ENCODE assay signal across 18 cellular contexts in the genomic region with DNA sequence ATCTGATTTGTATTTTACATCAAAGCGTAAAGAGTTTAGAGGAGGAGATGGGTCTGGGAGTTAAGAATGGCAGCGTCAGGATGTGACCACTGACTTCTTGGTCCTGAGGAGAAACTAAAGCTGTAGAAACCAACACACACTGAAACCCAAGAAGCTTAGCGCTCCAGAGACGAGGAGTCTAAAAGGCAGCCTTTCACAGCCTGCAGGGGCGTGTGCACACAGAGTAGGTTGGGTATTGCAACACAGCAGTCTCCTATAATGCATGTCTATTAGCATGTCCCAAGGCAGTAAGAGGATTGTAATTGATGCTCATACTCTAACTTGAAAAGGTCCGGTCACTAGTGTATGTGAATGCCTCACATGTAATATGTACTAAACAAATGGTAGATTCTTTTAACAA. TPM values are rescaled to one million over a fixed set of nuclear protein-coding genes. Genes with fewer than 3 reads are reported as not detected.
"Had no signal": no experiment of that assay in that cellular context is flagged by ENCODE, and none has a peak within 500 bp of the region (broad histone marks: within the 10 kb centered on the region; RNA-seq: fewer than 3 reads in every experiment).

No MANE protein-coding gene starts in this region.

- H3K9me3 Mint-ChIP-seq: central memory CD8-positive, alpha-beta T cell; T-helper 2 cell treated with Interferon-gamma antibody and Interleukin-4, amounts not matched to agents 5 μg/mL and 100 μg/mL, for 36 hours had no signal

- H3K9me3 ChIP-seq: esophagus squamous epithelium, stomach, testis had no signal

- H3K4me1 ChIP-seq: testis had no signal

- H3K4me3 Mint-ChIP-seq: activated CD4-positive, alpha-beta T cell treated with anti-CD3 and anti-CD28 coated beads, Interleukin-2, amount 10 ng/mL, durations not matched to agents 7 days and 5 days; activated naive CD8-positive, alpha-beta T cell treated with anti-CD3 and anti-CD28 coated beads for 36 hours; brain; central memory CD8-positive, alpha-beta T cell; nephron; T-helper 2 cell treated with Interferon-gamma antibody and Interleukin-4, amounts not matched to agents 5 μg/mL and 100 μg/mL, for 36 hours had no signal

- DNase-seq: activated CD4-positive, alpha-beta T cell treated with anti-CD3 and anti-CD28 coated beads, Interleukin-2, amount 10 ng/mL, durations not matched to agents 7 days and 5 days; activated CD8-positive, alpha-beta memory T cell treated with anti-CD3 and anti-CD28 coated beads, Interleukin-2, amount 50 U/mL, for 48 hours; activated naive CD8-positive, alpha-beta T cell treated with anti-CD3 and anti-CD28 coated beads for 36 hours; cortex of kidney; effector CD4-positive, alpha-beta T cell; esophagus squamous epithelium; foreskin fibroblast; kidney glomerular epithelial cell; mesendoderm; stimulated activated CD4-positive, alpha-beta T cell treated with anti-CD3 and anti-CD28 coated beads, Interleukin-1b, Interleukin-23, amount 100 ng/mL, for 48 hours; stomach; testis had no signal

- H3K4me3 ChIP-seq: esophagus squamous epithelium, stomach, testis had no signal

- H3K27me3 ChIP-seq: esophagus squamous epithelium, stomach, testis had no signal

- H3K27ac Mint-ChIP-seq: activated CD4-positive, alpha-beta T cell treated with anti-CD3 and anti-CD28 coated beads, Interleukin-2, amount 10 ng/mL, durations not matched to agents 7 days and 5 days; activated naive CD8-positive, alpha-beta T cell treated with anti-CD3 and anti-CD28 coated beads for 36 hours; T-helper 2 cell treated with Interferon-gamma antibody and Interleukin-4, amounts not matched to agents 5 μg/mL and 100 μg/mL, for 36 hours had no signal

- H3K27ac ChIP-seq: esophagus squamous epithelium, testis had no signal

- ATAC-seq: sciatic nerve had no signal

- H3K27me3 Mint-ChIP-seq: activated CD4-positive, alpha-beta T cell treated with anti-CD3 and anti-CD28 coated beads, Interleukin-2, amount 10 ng/mL, durations not matched to agents 7 days and 5 days; activated naive CD8-positive, alpha-beta T cell treated with anti-CD3 and anti-CD28 coated beads for 36 hours; brain; central memory CD8-positive, alpha-beta T cell had no signal

RNA-seq across cellular contexts. Expression of gene PTTG2, which starts 57.4 kb away (rescaled TPM):
- total RNA-seq: osteoblast had no signal
- polyA plus RNA-seq: stomach had no signal
